In the genomic region with DNA sequence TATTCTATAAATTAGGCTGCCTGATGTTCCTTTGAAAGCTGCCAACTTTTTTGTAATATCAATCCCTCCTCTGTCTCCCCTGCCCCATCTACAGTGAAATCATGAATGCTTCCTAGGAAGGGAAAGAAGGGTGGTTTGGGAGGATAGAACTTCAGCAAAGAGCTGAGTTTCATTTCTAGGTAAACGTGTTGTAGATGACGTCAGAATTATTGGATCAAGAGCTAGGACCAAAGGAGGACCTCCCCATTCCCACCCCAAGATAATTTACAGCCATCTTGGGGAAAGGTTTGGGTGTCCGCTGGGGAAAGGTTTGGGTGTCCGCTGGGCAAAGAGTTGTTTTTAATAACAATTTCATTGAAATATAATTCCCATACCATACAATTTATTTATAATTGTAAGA, we compare ENCODE assay signal across 24 cellular contexts. TPM values are rescaled to one million over a fixed set of nuclear protein-coding genes. Genes with fewer than 3 reads are reported as not detected.
"Had no signal": no experiment of that assay in that cellular context is flagged by ENCODE, and none has a peak within 500 bp of the region (broad histone marks: within the 10 kb centered on the region; RNA-seq: fewer than 3 reads in every experiment).

No MANE protein-coding gene starts in this region.

- DNase-seq: IMR-90, Karpas-422, KG1, MG63, NCI-H1092, NCI-H1105 treated with DMSO at 0.1 percent for 48 hours, NCI-H1417 treated with DMSO at 0.1 percent for 48 hours, NCI-H146, NCI-H1694 treated with DMSO at 0.1 percent for 48 hours, NCI-H1930, NCI-H2081, NCI-H2107, NCI-H226, NCI-H446, NCI-H510A, NCI-H524 treated with DMSO at 0.1 percent for 48 hours, NCI-H69, NCI-H774, PC-3, SHP77, SK-N-SH had no signal

- ATAC-seq: Panc1, PC-3 had no signal

RNA-seq across cellular contexts. Expression of a gene that starts 11.2 kb away (rescaled TPM):
- total RNA-seq: OCI-LY7, PC-3, SK-MEL-5 had no signal

RNA-seq across cellular contexts. Expression of a gene that starts 31.5 kb away (rescaled TPM):
- total RNA-seq: IMR-90, OCI-LY7, PC-3 had no signal
